9 cellular contexts compared by ENCODE assay signal in genomic region chr6:160221423-160221822, GRCh38. TPM values are rescaled to one million over a fixed set of nuclear protein-coding genes. Genes with fewer than 3 reads are reported as not detected.
A peak's percentile ranks its signal among the peaks of the same experiment; 100 is the strongest.
DNase-seq lines count a peak whose midpoint lies in the region; ATAC-seq lines count a peak whose summit lies in the region.
"Had no signal": no experiment of that assay in that cellular context is flagged by ENCODE, and none has a peak within 500 bp of the region (broad histone marks: within the 10 kb centered on the region; RNA-seq: fewer than 3 reads in every experiment).

No MANE protein-coding gene starts in this region.

- no peak overlapping the region for H2AFZ ChIP-seq in neuronal stem cell (ENCODE audit: low read length)

- H3K27ac ChIP-seq in mesendoderm (ENCODE audit: low read depth, low read length) (no peak overlapping the region), neuronal stem cell (replicated peaks; ENCODE audit: low read length) (no peak overlapping the region)

- no peak overlapping the region for H3K14ac ChIP-seq in neuronal stem cell (ENCODE audit: low read length)

- H3K79me2 ChIP-seq in mesendoderm (ENCODE audit: control insufficient read depth, insufficient read depth, low read length): no peaks in the 10 kb centered on the region

- in situ Hi-C loops in SK-MEL-5 (cut with HindIII; ENCODE audit: low pct_unique_long_range_greater_than_20kb, low sequenced_read_pairs) (no loop called here), HAP-1 (cut with MboI; ENCODE audit: low sequenced_read_pairs) (no loop called here)

- H3K18ac ChIP-seq in mesendoderm (ENCODE audit: low read length) (no peak overlapping the region), neuronal stem cell (ENCODE audit: low read length) (no peak overlapping the region)

- H2BK5ac ChIP-seq in mesendoderm (ENCODE audit: low read length) (no peak overlapping the region), neuronal stem cell (ENCODE audit: low read length) (no peak overlapping the region)

- H4K8ac ChIP-seq in mesendoderm (ENCODE audit: low read depth, low read length) (no peak overlapping the region), neuronal stem cell (ENCODE audit: low read depth, low read length) (no peak overlapping the region)

- H2BK120ac ChIP-seq in mesendoderm (ENCODE audit: low read depth, low read length): no peak overlapping the region
- H2BK120ac ChIP-seq in neuronal stem cell (ENCODE audit: low read depth, low read length): no peak overlapping the region

- H3K9me3 ChIP-seq in HAP-1: no peaks in the 10 kb centered on the region
- peaks cover 2 to 4% of the 10 kb centered on the region in 2 donors for H3K9me3 ChIP-seq in neuronal stem cell (replicated peaks in 1 of 2; ENCODE audit: control insufficient read depth in 2 of 2, insufficient read depth in 1 of 2, low read depth in 1 of 2, low read length in 2 of 2)

- ATAC-seq in GM18508 (IDR thresholded peaks at IDR 0.05; ENCODE audit: insufficient read depth, unreplicated experiment) (peak; percentile 89), HG03342 (IDR thresholded peaks at IDR 0.05; ENCODE audit: unreplicated experiment) (peak; percentile 58)

- H3K4me3 ChIP-seq in mesendoderm (ENCODE audit: low read length): no peak overlapping the region
- no peak overlapping the region for H3K4me3 ChIP-seq in HAP-1
- no peak overlapping the region for H3K4me3 ChIP-seq in neuronal stem cell (ENCODE audit: low read length in 2 of 2)

- H3K9ac ChIP-seq in mesendoderm (ENCODE audit: low read length) (no peak overlapping the region), neuronal stem cell (ENCODE audit: low read depth, low read length, poor library complexity) (no peak overlapping the region)

- no peak overlapping the region for H3K56ac ChIP-seq in mesendoderm (ENCODE audit: low read length)

- H3K4ac ChIP-seq in mesendoderm (ENCODE audit: low read depth, low read length) (no peak overlapping the region), neuronal stem cell (ENCODE audit: low read length) (no peak overlapping the region)

- H4K91ac ChIP-seq in neuronal stem cell (ENCODE audit: low read depth, low read length, poor library complexity): no peak overlapping the region

- H3K4me2 ChIP-seq in mesendoderm (ENCODE audit: low read length) (no peak overlapping the region), neuronal stem cell (ENCODE audit: insufficient read depth, low read length, poor library complexity, severe bottlenecking) (no peak overlapping the region)

- H2AK5ac ChIP-seq in mesendoderm (ENCODE audit: low read length): no peak overlapping the region
- H2AK5ac ChIP-seq in neuronal stem cell (ENCODE audit: low read depth, low read length): no peak overlapping the region

- DNase-seq in SK-MEL-5 (ENCODE audit: low read depth, low spot score) (peak; percentile 22), mesendoderm (peak; percentile 69), HAP-1 (ENCODE audit: low spot score in 2 of 2) (no peak), dermis blood vessel endothelial cell (no peak), neuronal stem cell (ENCODE audit: low spot score) (no peak)
- no peak for DNase-seq in stimulated activated CD4-positive, alpha-beta T cell treated with anti-CD3 and anti-CD28 coated beads, Interleukin-12 subunit alpha, Interleukin-12 subunit beta, amount 100 ng/mL, for 4 hours
- DNase-seq: central memory CD4-positive, alpha-beta T cell had no signal

- H3K79me1 ChIP-seq in mesendoderm (ENCODE audit: low read length): no peaks in the 10 kb centered on the region
- no peaks in the 10 kb centered on the region for H3K79me1 ChIP-seq in neuronal stem cell (ENCODE audit: low read depth, low read length)

- H3K27me3 ChIP-seq in mesendoderm (ENCODE audit: insufficient read depth, low read length, poor library complexity): no peaks in the 10 kb centered on the region
- H3K27me3 ChIP-seq in HAP-1 (ENCODE audit: low read depth): peaks cover 3% of the 10 kb centered on the region; the same call in 1 of the 2 replicates
- H3K27me3 ChIP-seq in neuronal stem cell (ENCODE audit: control insufficient read depth in 3 of 3, insufficient read depth in 3 of 3, low read depth in 1 of 3, low read length in 3 of 3): peaks cover 0 to 2% (median 0%) of the 10 kb centered on the region in 3 experiments

- no peak overlapping the region for H3K23ac ChIP-seq in mesendoderm (ENCODE audit: low read length)
- H3K23ac ChIP-seq in neuronal stem cell (ENCODE audit: low read depth, low read length, poor library complexity): no peak overlapping the region

- H3K4me1 ChIP-seq in mesendoderm (ENCODE audit: control insufficient read depth, low read depth, low read length): peaks cover 4% of the 10 kb centered on the region
- peaks cover 2% of the 10 kb centered on the region; the same call in 1 of the 2 replicates for H3K4me1 ChIP-seq in HAP-1
- H3K4me1 ChIP-seq in neuronal stem cell (ENCODE audit: control insufficient read depth in 2 of 2, insufficient read depth in 1 of 2, low read depth in 1 of 2, low read length in 2 of 2): no peaks in the 10 kb centered on the region

- H2BK15ac ChIP-seq in mesendoderm (replicated peaks; ENCODE audit: low read depth): no peak overlapping the region
- no peak overlapping the region for H2BK15ac ChIP-seq in neuronal stem cell (ENCODE audit: low read length)

- H3K36me3 ChIP-seq in mesendoderm (ENCODE audit: control insufficient read depth, insufficient read depth, low read length) (no peaks in the 10 kb centered on the region), HAP-1 (replicated peaks) (no peaks in the 10 kb centered on the region), neuronal stem cell (replicated peaks in 1 of 2; ENCODE audit: control insufficient read depth in 2 of 2, insufficient read depth in 2 of 2, low read length in 2 of 2) (no peaks in the 10 kb centered on the region)

- no peak overlapping the region for H2BK12ac ChIP-seq in neuronal stem cell (ENCODE audit: low read length)

- no CpG with 5 or more reads among the region's 3 CpGs for WGBS in mesendoderm (ENCODE audit: extremely low coverage, insufficient coverage, low lambda C conversion rate)
- WGBS in neuronal stem cell (ENCODE audit: extremely low coverage in 2 of 2, insufficient read length in 2 of 2, insufficient replicate concordance in 1 of 2), 2 donors: no CpG with 5 or more reads among the region's 3 CpGs

- H4K5ac ChIP-seq in mesendoderm (ENCODE audit: low read length): no peak overlapping the region

RNA-seq across cellular contexts. Expression of gene SLC22A2, which starts 37.2 kb away (rescaled TPM):
- total RNA-seq in SK-MEL-5 (2014; rRNA removed; shearing (Covaris generic)): not detected in 2 replicates
- polyA plus RNA-seq in SK-MEL-5 (2015; cell fraction: cytosol; rRNA removed): not detected in 2 replicates
- not detected in 2 replicates for polyA plus RNA-seq in SK-MEL-5 (2015; cell fraction: nucleus; rRNA removed)
- 2.3 TPM for polyA plus RNA-seq in mesendoderm (2013, experiment 1 of 2)
- polyA plus RNA-seq in mesendoderm (2013, experiment 2 of 2): 2.2 TPM
- not detected in 2 replicates for total RNA-seq in dermis blood vessel endothelial cell
- not detected for polyA plus RNA-seq in neuronal stem cell (2013, experiment 1 of 2)
- not detected for polyA plus RNA-seq in neuronal stem cell (2013, experiment 2 of 2)

Comparison
In these comparisons a context has a peak if more than half of its experiments do, and no peak if none do; other contexts are left out.
1. DNase-seq: peak in SK-MEL-5 (single experiment) and mesendoderm (single experiment); none in stimulated activated CD4-positive, alpha-beta T cell treated with anti-CD3 and anti-CD28 coated beads, Interleukin-12 subunit alpha, Interleukin-12 subunit beta, amount 100 ng/mL, for 4 hours (single experiment), HAP-1 (0 of 2), dermis blood vessel endothelial cell (single experiment) and neuronal stem cell (single experiment).